ENCODE assay signal across 21 cellular contexts in genomic region chrX:113422323-113422722, GRCh38.
DNase-seq lines count a peak whose midpoint lies in the region; ATAC-seq and TF ChIP-seq lines count a peak whose summit lies in the region.
"Had no signal": no experiment of that assay in that cellular context is flagged by ENCODE, and none has a peak within 500 bp of the region (broad histone marks: within the 10 kb centered on the region; RNA-seq: fewer than 3 reads in every experiment).

No MANE protein-coding gene starts in this region.

- H3K36me3 ChIP-seq in OCI-LY3 (replicated peaks; ENCODE audit: low read depth, low read length): no peaks in the 10 kb centered on the region
- H3K36me3 ChIP-seq: BE2C; BLaER1 treated with 17β-estradiol and CSF1 and Interleukin-3, amounts not matched to agents 10 nM and 100 nM had no signal

- H4K20me1 ChIP-seq in OCI-LY3 (ENCODE audit: insufficient read depth, low read length): no peaks in the 10 kb centered on the region
- H4K20me1 ChIP-seq: BLaER1 treated with 17β-estradiol and CSF1 and Interleukin-3, amounts not matched to agents 10 nM and 100 nM had no signal

- H3K27ac Mint-ChIP-seq in nephron: peak overlapping the region in 2 of 3 experiments; percentile 12 to 61
- H3K27ac Mint-ChIP-seq in stimulated activated naive B cell treated with anti-CD40 and anti-IgM and Interleukin-4, amounts not matched to agents 10 μg/mL and 1 μg/mL and 100 μg/mL, for 72 hours: no peak overlapping the region
- H3K27ac Mint-ChIP-seq: CD14-positive monocyte; CD4-positive, alpha-beta T cell; CD8-positive, alpha-beta memory T cell; GM23338 had no signal

- peaks cover 22% of the 10 kb centered on the region for H3K4me1 ChIP-seq in OCI-LY3 (ENCODE audit: low read length)
- H3K4me1 ChIP-seq: A549; BE2C; BLaER1 treated with 17β-estradiol and CSF1 and Interleukin-3, amounts not matched to agents 10 nM and 100 nM had no signal

- H3K27ac ChIP-seq in OCI-LY3 (ENCODE audit: low read length) (peak overlapping the region; percentile 55), substantia nigra (ENCODE audit: low read depth, low read length, poor library complexity, severe bottlenecking) (no peak overlapping the region)
- H3K27ac ChIP-seq: A549; BLaER1 treated with 17β-estradiol and CSF1 and Interleukin-3, amounts not matched to agents 10 nM and 100 nM had no signal

- ATAC-seq in stimulated activated naive B cell treated with anti-CD40 and anti-IgM and Interleukin-4, amounts not matched to agents 10 μg/mL and 1 μg/mL and 100 μg/mL, for 72 hours (replicated peaks): peak; percentile 54 to 67
- ATAC-seq: A549, GM23338, HCT116 had no signal

- H3K4me3 ChIP-seq in OCI-LY3 (ENCODE audit: low read length): 0 out of 2 replicates have a peak overlapping the region, but pooled peaks have one; percentile 21
- H3K4me3 ChIP-seq: A549; BLaER1 treated with 17β-estradiol and CSF1 and Interleukin-3, amounts not matched to agents 10 nM and 100 nM; GM23338 had no signal

- no peaks in the 10 kb centered on the region for H3K27me3 ChIP-seq in OCI-LY3 (ENCODE audit: low read depth, low read length)
- H3K27me3 ChIP-seq: BE2C had no signal

- TF ChIP-seq CTCF in OCI-LY3 (IDR thresholded peaks at IDR 0.05; ENCODE audit: low read depth, low read length) (no peak), nephron (IDR thresholded peaks at IDR 0.05; ENCODE audit: unreplicated experiment in 3 of 3) (no peak)

- H3K4me2 ChIP-seq in OCI-LY3 (ENCODE audit: low read length): peak overlapping the region; percentile 37
- H3K4me2 ChIP-seq: A549; BLaER1 treated with 17β-estradiol and CSF1 and Interleukin-3, amounts not matched to agents 10 nM and 100 nM; GM23338 had no signal

- H2AFZ ChIP-seq in OCI-LY3 (ENCODE audit: low read depth, low read length): no peak overlapping the region
- H2AFZ ChIP-seq: GM23338 had no signal

- DNase-seq in kidney tubule cell (ENCODE audit: low spot score) (peak; percentile 19), inferior parietal cortex (ENCODE audit: extremely low spot score) (no peak), substantia nigra (lab: John Stamatoyannopoulos, UW) (no peak), dermis blood vessel endothelial cell (no peak)
- no peak for DNase-seq in stimulated activated naive B cell treated with anti-CD40 and anti-IgM and Interleukin-4, amounts not matched to agents 10 μg/mL and 1 μg/mL and 100 μg/mL, for 72 hours
- DNase-seq: 8988T; BE2C; CD4-positive, alpha-beta T cell; CD8-positive, alpha-beta memory T cell; DMS 273 treated with DMSO at 0.1 percent for 48 hours; DMS79; EL; GDM1; H9 had no signal

- H3K9me3 Mint-ChIP-seq in nephron: peaks cover 3% of the 10 kb centered on the region
- peaks cover 4 to 7% of the 10 kb centered on the region in 2 donors for H3K9me3 Mint-ChIP-seq in stimulated activated naive B cell treated with anti-CD40 and anti-IgM and Interleukin-4, amounts not matched to agents 10 μg/mL and 1 μg/mL and 100 μg/mL, for 72 hours
- H3K9me3 Mint-ChIP-seq: GM23338 had no signal

- no peak overlapping the region for H3K9ac ChIP-seq in OCI-LY3 (ENCODE audit: low read length)
- H3K9ac ChIP-seq: BLaER1 treated with 17β-estradiol and CSF1 and Interleukin-3, amounts not matched to agents 10 nM and 100 nM had no signal

- H3K4me3 Mint-ChIP-seq in nephron: no peak overlapping the region
- H3K4me3 Mint-ChIP-seq in stimulated activated naive B cell treated with anti-CD40 and anti-IgM and Interleukin-4, amounts not matched to agents 10 μg/mL and 1 μg/mL and 100 μg/mL, for 72 hours: no peak overlapping the region
- H3K4me3 Mint-ChIP-seq: CD14-positive monocyte; CD4-positive, alpha-beta T cell; CD8-positive, alpha-beta memory T cell; GM23338; H9 had no signal

- H3K9me3 ChIP-seq in OCI-LY3 (ENCODE audit: insufficient read depth, low read length): no peaks in the 10 kb centered on the region
- H3K9me3 ChIP-seq: A549, BE2C had no signal

- H3K27me3 Mint-ChIP-seq in nephron (ENCODE audit: low read depth): no peaks in the 10 kb centered on the region
- no peaks in the 10 kb centered on the region for H3K27me3 Mint-ChIP-seq in stimulated activated naive B cell treated with anti-CD40 and anti-IgM and Interleukin-4, amounts not matched to agents 10 μg/mL and 1 μg/mL and 100 μg/mL, for 72 hours
- H3K27me3 Mint-ChIP-seq: CD4-positive, alpha-beta T cell had no signal

- no peaks in the 10 kb centered on the region for H3K36me3 Mint-ChIP-seq in nephron (ENCODE audit: low read depth)
- peaks cover 0 to 2% of the 10 kb centered on the region in 2 donors for H3K36me3 Mint-ChIP-seq in stimulated activated naive B cell treated with anti-CD40 and anti-IgM and Interleukin-4, amounts not matched to agents 10 μg/mL and 1 μg/mL and 100 μg/mL, for 72 hours
- H3K36me3 Mint-ChIP-seq: CD14-positive monocyte; CD8-positive, alpha-beta memory T cell had no signal

- no peaks in the 10 kb centered on the region for H3K79me2 ChIP-seq in OCI-LY3 (ENCODE audit: low read length)

- no peaks in the 10 kb centered on the region for H3K4me1 Mint-ChIP-seq in nephron
- H3K4me1 Mint-ChIP-seq in stimulated activated naive B cell treated with anti-CD40 and anti-IgM and Interleukin-4, amounts not matched to agents 10 μg/mL and 1 μg/mL and 100 μg/mL, for 72 hours: peaks cover 4 to 5% of the 10 kb centered on the region in 2 donors
- H3K4me1 Mint-ChIP-seq: CD14-positive monocyte; CD8-positive, alpha-beta memory T cell had no signal
